Comparison of ENCODE assay signal across 24 cellular contexts in the genomic region with DNA sequence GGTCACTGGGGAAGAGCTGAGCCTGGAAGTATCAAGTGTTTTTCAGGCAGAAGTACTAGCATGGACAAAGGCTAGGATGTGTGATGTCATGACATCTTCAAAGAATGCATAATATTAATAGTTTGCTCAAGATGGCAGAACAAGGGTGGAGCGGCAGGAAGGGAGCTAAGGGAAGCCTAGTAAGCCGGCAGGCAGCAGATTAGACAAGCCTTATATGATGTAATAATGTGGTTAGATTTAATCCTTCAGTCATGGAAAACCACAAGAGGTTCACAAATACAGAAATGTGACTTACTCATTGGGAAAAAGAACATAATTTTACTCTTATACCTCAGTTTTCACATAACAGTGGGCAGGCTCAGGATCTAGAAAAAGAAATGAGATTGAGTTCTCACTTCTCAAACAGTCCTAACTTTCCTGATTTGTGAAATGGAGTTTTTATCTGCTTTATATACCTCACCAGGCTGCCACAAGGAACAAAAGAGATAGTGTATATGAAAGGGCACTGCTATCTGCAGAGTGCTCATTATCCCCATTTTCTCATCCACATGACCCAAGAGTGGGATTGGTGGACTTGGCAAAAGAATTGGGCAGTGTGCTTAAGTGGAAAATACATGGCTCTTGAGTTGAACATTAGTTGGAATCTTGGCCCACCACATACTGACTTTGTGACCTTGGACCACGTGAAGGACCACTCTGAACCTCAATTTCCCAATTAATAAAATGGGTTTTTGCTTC.
DNase-seq lines count a peak whose midpoint lies in the region; ATAC-seq and TF ChIP-seq lines count a peak whose summit lies in the region.
"Had no signal": no experiment of that assay in that cellular context is flagged by ENCODE, and none has a peak within 500 bp of the region (broad histone marks: within the 10 kb centered on the region; RNA-seq: fewer than 3 reads in every experiment).

No MANE protein-coding gene starts in this region.

- CTCF ChIA-PET in MCF 10A (lab: Yijun Ruan, JAX), result interaction anchor here (0.5 kb wide), 1 partner anchor 222 kb away, joined by 3 read pairs; no protein-coding TSS in a partner anchor

- DNase-seq in MCF 10A (ENCODE audit: unreplicated experiment), result peak; percentile 52
- no peak for DNase-seq in breast epithelium (ENCODE audit: low spot score in 2 of 2)
- no peak for DNase-seq in RWPE2 (ENCODE audit: low spot score)
- peak; percentile 20 for DNase-seq in epithelial cell of prostate (ENCODE audit: low read depth, low spot score)
- peak; percentile 57 for DNase-seq in stromal cell of bone marrow (ENCODE audit: low read depth)
- no peak for DNase-seq in activated CD4-positive, CD25-positive, alpha-beta regulatory T cell (lab: John Stamatoyannopoulos, UW)
- DNase-seq in AML-193 (lab: John Stamatoyannopoulos, UW), result no peak
- no peak for DNase-seq in cerebellar cortex (ENCODE audit: low spot score)
- DNase-seq: activated CD8-positive, alpha-beta T cell treated with anti-CD3 and anti-CD28 coated beads for 36 hours; activated T-cell treated with anti-CD3 and anti-CD28 coated beads, Interleukin-2, amount 50 U/mL, for 48 hours; CD4-positive, alpha-beta memory T cell; glutamatergic neuron; immature natural killer cell; naive B cell; NCI-H2081 treated with DMSO at 0.1 percent for 48 hours; NCI-H69; pancreas; stimulated activated CD4-positive, alpha-beta T cell treated with anti-CD3 and anti-CD28 coated beads, Interleukin-4, amount 100 ng/mL, for 24 hours; substantia nigra had no signal

- H3K4me1 ChIP-seq in breast epithelium, result no peaks in the 10 kb centered on the region
- H3K4me1 ChIP-seq in RWPE2 (ENCODE audit: insufficient read depth, poor library complexity, severe bottlenecking), result peaks cover 15% of the 10 kb centered on the region
- H3K4me1 ChIP-seq: pancreas had no signal

- H3K36me3 Mint-ChIP-seq in MCF 10A (ENCODE audit: insufficient read depth, unreplicated experiment), result no peaks in the 10 kb centered on the region
- H3K36me3 Mint-ChIP-seq: activated naive CD8-positive, alpha-beta T cell; CD4-positive, alpha-beta memory T cell; immature natural killer cell; naive B cell had no signal

- no peak overlapping the region for H3K4me3 Mint-ChIP-seq in MCF 10A (ENCODE audit: unreplicated experiment)
- H3K4me3 Mint-ChIP-seq: activated CD8-positive, alpha-beta T cell treated with anti-CD3 and anti-CD28 coated beads for 36 hours; activated naive CD8-positive, alpha-beta T cell; CD4-positive, alpha-beta memory T cell; central memory CD8-positive, alpha-beta T cell; immature natural killer cell; naive B cell had no signal

- H3K27me3 ChIP-seq in breast epithelium, result no peaks in the 10 kb centered on the region
- no peaks in the 10 kb centered on the region for H3K27me3 ChIP-seq in RWPE2 (ENCODE audit: insufficient read depth, poor library complexity, severe bottlenecking)
- H3K27me3 ChIP-seq: pancreas had no signal

- no peaks in the 10 kb centered on the region for H3K27me3 Mint-ChIP-seq in MCF 10A (ENCODE audit: insufficient read depth, unreplicated experiment)
- H3K27me3 Mint-ChIP-seq: activated naive CD8-positive, alpha-beta T cell; central memory CD8-positive, alpha-beta T cell had no signal

- H3K27ac Mint-ChIP-seq in MCF 10A (ENCODE audit: low read depth, unreplicated experiment), result no peak overlapping the region
- H3K27ac Mint-ChIP-seq: activated CD8-positive, alpha-beta T cell treated with anti-CD3 and anti-CD28 coated beads for 36 hours; activated naive CD8-positive, alpha-beta T cell; CD4-positive, alpha-beta memory T cell; immature natural killer cell; naive B cell had no signal

- H3K36me3 ChIP-seq in breast epithelium, result no peaks in the 10 kb centered on the region
- H3K36me3 ChIP-seq in RWPE2 (ENCODE audit: low read depth), result no peaks in the 10 kb centered on the region
- H3K36me3 ChIP-seq: pancreas had no signal

- H3K4me1 Mint-ChIP-seq in MCF 10A (ENCODE audit: insufficient read depth, unreplicated experiment), result peaks cover 24% of the 10 kb centered on the region
- H3K4me1 Mint-ChIP-seq: CD4-positive, alpha-beta memory T cell; central memory CD8-positive, alpha-beta T cell; immature natural killer cell; naive B cell had no signal

- peak; percentile 84 for ATAC-seq in RWPE2 (ENCODE audit: low read depth)
- ATAC-seq: activated CD8-positive, alpha-beta T cell treated with anti-CD3 and anti-CD28 coated beads for 36 hours; pancreas had no signal

- intact Hi-C loops in MCF 10A (cut with micrococcal nuclease), result no loop called here
- intact Hi-C loops in breast epithelium (cut with DNase I; ENCODE audit: low total_unique reads), result no loop called here

- H3K27ac ChIP-seq in breast epithelium, result no peak overlapping the region
- peak overlapping the region; percentile 39 for H3K27ac ChIP-seq in RWPE2 (ENCODE audit: poor library complexity, severe bottlenecking)
- H3K27ac ChIP-seq in epithelial cell of prostate, result peak overlapping the region; percentile 7
- H3K27ac ChIP-seq: pancreas, skin epidermis, VCaP had no signal

- H3K4me3 ChIP-seq in breast epithelium, result no peak overlapping the region
- H3K4me3 ChIP-seq in RWPE2 (ENCODE audit: severe bottlenecking), result no peak overlapping the region
- H3K4me3 ChIP-seq: lung, pancreas, skin epidermis had no signal

- no TSS peak for BruUV-seq in MCF 10A (replicated peaks; lab: Mats Ljungman, UMichigan)

- H3K9me3 Mint-ChIP-seq in MCF 10A (ENCODE audit: unreplicated experiment), result peaks cover 8% of the 10 kb centered on the region
- H3K9me3 Mint-ChIP-seq: activated CD8-positive, alpha-beta T cell treated with anti-CD3 and anti-CD28 coated beads for 36 hours had no signal

- POLR2A ChIA-PET in MCF 10A (lab: Yijun Ruan, JAX), result interaction anchor here (0.6 to 0.8 kb wide), 2 partner anchors 19 to 162 kb away, joined by 3 to 4 read pairs; no protein-coding TSS in a partner anchor

- TF ChIP-seq POLR2A in breast epithelium (IDR thresholded peaks at IDR 0.05), result no peak

- TF ChIP-seq CTCF in MCF 10A (IDR thresholded peaks at IDR 0.05; ENCODE audit: unreplicated experiment) (no peak), breast epithelium (IDR thresholded peaks at IDR 0.05) (no peak), RWPE2 (IDR thresholded peaks at IDR 0.05; ENCODE audit: poor library complexity, severe bottlenecking) (no peak)

- no peaks in the 10 kb centered on the region for H3K9me3 ChIP-seq in breast epithelium
- H3K9me3 ChIP-seq in RWPE2 (ENCODE audit: severe bottlenecking), result no peaks in the 10 kb centered on the region
- H3K9me3 ChIP-seq: pancreas had no signal

Comparison
In these comparisons a context has a peak if more than half of its experiments do, and no peak if none do; other contexts are left out.
1. DNase-seq: peak in MCF 10A (single experiment), epithelial cell of prostate (single experiment) and stromal cell of bone marrow (single experiment); none in breast epithelium (0 of 2), RWPE2 (single experiment), activated CD4-positive, CD25-positive, alpha-beta regulatory T cell (0 of 4), AML-193 (0 of 2) and cerebellar cortex (single experiment).
2. H3K27ac ChIP-seq: peak in RWPE2 (single experiment) and epithelial cell of prostate (single experiment); none in breast epithelium (0 of 2).